In the genomic region with DNA sequence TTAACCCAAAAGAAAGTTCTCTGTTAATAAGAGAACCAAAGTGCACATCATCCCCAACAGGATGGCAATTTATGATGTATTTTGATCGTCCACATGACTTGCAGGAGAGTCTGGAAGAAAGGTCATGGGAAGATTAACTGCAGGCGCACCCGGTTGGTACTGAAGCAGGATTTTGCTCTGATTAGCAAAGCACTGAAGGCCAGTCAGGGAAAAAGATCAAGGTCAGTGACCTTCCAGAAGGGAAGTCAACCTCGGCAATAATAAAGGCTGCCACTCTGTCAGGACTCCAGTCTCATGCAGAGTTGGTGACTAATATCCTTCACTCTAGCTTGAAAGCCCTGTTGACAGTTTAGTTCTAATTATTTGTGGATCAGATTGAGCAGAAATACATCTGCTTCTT, we compare ENCODE assay signal across 1 cellular context.
TF ChIP-seq lines count a peak whose summit lies in the region.

No MANE protein-coding gene starts in this region.

TF ChIP-seq in HepG2, 621 proteins besides CTCF, POLR2A, EP300 and RAD21 (continued from another document):
- TF ChIP-seq HMG20A (CRISPR knock-in tag; IDR thresholded peaks at IDR 0.05; ENCODE audit: borderline replicate concordance) (peak; percentile 67; the same call in 1 of the 2 replicates), RCOR2 (CRISPR knock-in tag; IDR thresholded peaks at IDR 0.05) (0 out of 2 replicates have a peak, but pooled peaks have one; percentile 46), NR2F6 (IDR thresholded peaks at IDR 0.05) (peak; percentile 90), NR2F6 (CRISPR knock-in tag; IDR thresholded peaks at IDR 0.05) (peak; percentile 95), RARA (CRISPR knock-in tag; IDR thresholded peaks at IDR 0.05) (peak; percentile 89), HMG20B (CRISPR knock-in tag; conservative IDR thresholded peaks at IDR 0.05) (0 out of 2 replicates have a peak, but pooled peaks have one; percentile 39), NFIC (IDR thresholded peaks at IDR 0.05; ENCODE audit: low read length) (peak; percentile 53; the same call in 1 of the 2 replicates), REXO4 (CRISPR knock-in tag; IDR thresholded peaks at IDR 0.05; ENCODE audit: borderline replicate concordance) (no peak), NCOA2 (CRISPR knock-in tag; IDR thresholded peaks at IDR 0.05) (peak; percentile 23; the same call in 1 of the 2 replicates), SALL1 (CRISPR knock-in tag; IDR thresholded peaks at IDR 0.05) (peak; percentile 80), FOXO1 (CRISPR knock-in tag; IDR thresholded peaks at IDR 0.05) (peak; percentile 37; the same call in 1 of the 2 replicates), RXRA (CRISPR knock-in tag; IDR thresholded peaks at IDR 0.05) (peak; percentile 55; the same call in 1 of the 2 replicates), HNF4A (CRISPR knock-in tag; IDR thresholded peaks at IDR 0.05) (peak; percentile 79), BCL6 (CRISPR knock-in tag; IDR thresholded peaks at IDR 0.05) (peak; percentile 72), FOXP1 (IDR thresholded peaks at IDR 0.05) (no peak), FOXP1 (CRISPR knock-in tag; IDR thresholded peaks at IDR 0.05) (peak; percentile 38; the same call in 1 of the 2 replicates), ESRRA (CRISPR knock-in tag; IDR thresholded peaks at IDR 0.05; ENCODE audit: low read depth) (peak; percentile 75; the same call in 1 of the 2 replicates), ZNF777 (CRISPR knock-in tag; IDR thresholded peaks at IDR 0.05) (no peak), IRF2 (CRISPR knock-in tag; IDR thresholded peaks at IDR 0.05) (0 out of 2 replicates have a peak, but pooled peaks have one; percentile 25), GFI1 (CRISPR knock-in tag; IDR thresholded peaks at IDR 0.05; ENCODE audit: borderline replicate concordance) (0 out of 2 replicates have a peak, but pooled peaks have one; percentile 59), GABPB1 (CRISPR knock-in tag; IDR thresholded peaks at IDR 0.05) (0 out of 2 replicates have a peak, but pooled peaks have one; percentile 16), ATAD3A (CRISPR knock-in tag; IDR thresholded peaks at IDR 0.05) (no peak), TCF12 (IDR thresholded peaks at IDR 0.05) (no peak), TCF12 (CRISPR knock-in tag; IDR thresholded peaks at IDR 0.05) (no peak), TEAD3 (CRISPR knock-in tag; optimal IDR thresholded peaks at IDR 0.05; ENCODE audit: borderline replicate concordance) (peak; percentile 48), PITX1 (CRISPR knock-in tag; IDR thresholded peaks at IDR 0.05) (peak; percentile 68), MED1 (CRISPR knock-in tag; IDR thresholded peaks at IDR 0.05) (0 out of 2 replicates have a peak, but pooled peaks have one; percentile 42)
- TF ChIP-seq, protein P1, sequence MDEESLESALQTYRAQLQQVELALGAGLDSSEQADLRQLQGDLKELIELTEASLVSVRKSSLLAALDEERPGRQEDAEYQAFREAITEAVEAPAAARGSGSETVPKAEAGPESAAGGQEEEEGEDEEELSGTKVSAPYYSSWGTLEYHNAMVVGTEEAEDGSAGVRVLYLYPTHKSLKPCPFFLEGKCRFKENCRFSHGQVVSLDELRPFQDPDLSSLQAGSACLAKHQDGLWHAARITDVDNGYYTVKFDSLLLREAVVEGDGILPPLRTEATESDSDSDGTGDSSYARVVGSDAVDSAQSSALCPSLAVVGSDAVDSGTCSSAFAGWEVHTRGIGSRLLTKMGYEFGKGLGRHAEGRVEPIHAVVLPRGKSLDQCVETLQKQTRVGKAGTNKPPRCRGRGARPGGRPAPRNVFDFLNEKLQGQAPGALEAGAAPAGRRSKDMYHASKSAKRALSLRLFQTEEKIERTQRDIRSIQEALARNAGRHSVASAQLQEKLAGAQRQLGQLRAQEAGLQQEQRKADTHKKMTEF (CRISPR knock-in tag; IDR thresholded peaks at IDR 0.05): peak; percentile 53; the same call in 1 of the 2 replicates
- TF ChIP-seq, protein P2, sequence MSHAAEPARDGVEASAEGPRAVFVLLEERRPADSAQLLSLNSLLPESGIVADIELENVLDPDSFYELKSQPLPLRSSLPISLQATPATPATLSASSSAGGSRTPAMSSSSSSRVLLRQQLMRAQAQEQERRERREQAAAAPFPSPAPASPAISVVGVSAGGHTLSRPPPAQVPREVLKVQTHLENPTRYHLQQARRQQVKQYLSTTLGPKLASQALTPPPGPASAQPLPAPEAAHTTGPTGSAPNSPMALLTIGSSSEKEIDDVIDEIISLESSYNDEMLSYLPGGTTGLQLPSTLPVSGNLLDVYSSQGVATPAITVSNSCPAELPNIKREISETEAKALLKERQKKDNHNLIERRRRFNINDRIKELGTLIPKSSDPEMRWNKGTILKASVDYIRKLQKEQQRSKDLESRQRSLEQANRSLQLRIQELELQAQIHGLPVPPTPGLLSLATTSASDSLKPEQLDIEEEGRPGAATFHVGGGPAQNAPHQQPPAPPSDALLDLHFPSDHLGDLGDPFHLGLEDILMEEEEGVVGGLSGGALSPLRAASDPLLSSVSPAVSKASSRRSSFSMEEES (CRISPR knock-in tag; IDR thresholded peaks at IDR 0.05): peak; percentile 44; the same call in 1 of the 2 replicates
- TF ChIP-seq, protein P3, sequence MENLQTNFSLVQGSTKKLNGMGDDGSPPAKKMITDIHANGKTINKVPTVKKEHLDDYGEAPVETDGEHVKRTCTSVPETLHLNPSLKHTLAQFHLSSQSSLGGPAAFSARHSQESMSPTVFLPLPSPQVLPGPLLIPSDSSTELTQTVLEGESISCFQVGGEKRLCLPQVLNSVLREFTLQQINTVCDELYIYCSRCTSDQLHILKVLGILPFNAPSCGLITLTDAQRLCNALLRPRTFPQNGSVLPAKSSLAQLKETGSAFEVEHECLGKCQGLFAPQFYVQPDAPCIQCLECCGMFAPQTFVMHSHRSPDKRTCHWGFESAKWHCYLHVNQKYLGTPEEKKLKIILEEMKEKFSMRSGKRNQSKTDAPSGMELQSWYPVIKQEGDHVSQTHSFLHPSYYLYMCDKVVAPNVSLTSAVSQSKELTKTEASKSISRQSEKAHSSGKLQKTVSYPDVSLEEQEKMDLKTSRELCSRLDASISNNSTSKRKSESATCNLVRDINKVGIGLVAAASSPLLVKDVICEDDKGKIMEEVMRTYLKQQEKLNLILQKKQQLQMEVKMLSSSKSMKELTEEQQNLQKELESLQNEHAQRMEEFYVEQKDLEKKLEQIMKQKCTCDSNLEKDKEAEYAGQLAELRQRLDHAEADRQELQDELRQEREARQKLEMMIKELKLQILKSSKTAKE (CRISPR knock-in tag; IDR thresholded peaks at IDR 0.05; ENCODE audit: borderline replicate concordance): peak; percentile 39; the same call in 1 of the 2 replicates
- TF ChIP-seq, protein P4, sequence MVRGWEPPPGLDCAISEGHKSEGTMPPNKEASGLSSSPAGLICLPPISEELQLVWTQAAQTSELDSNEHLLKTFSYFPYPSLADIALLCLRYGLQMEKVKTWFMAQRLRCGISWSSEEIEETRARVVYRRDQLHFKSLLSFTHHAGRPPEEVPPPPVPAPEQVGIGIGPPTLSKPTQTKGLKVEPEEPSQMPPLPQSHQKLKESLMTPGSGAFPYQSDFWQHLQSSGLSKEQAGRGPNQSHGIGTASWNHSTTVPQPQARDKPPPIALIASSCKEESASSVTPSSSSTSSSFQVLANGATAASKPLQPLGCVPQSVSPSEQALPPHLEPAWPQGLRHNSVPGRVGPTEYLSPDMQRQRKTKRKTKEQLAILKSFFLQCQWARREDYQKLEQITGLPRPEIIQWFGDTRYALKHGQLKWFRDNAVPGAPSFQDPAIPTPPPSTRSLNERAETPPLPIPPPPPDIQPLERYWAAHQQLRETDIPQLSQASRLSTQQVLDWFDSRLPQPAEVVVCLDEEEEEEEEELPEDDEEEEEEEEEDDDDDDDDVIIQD (CRISPR knock-in tag; IDR thresholded peaks at IDR 0.05; ENCODE audit: low read depth): peak; percentile 59; the same call in 1 of the 2 replicates
- TF ChIP-seq, protein P5, sequence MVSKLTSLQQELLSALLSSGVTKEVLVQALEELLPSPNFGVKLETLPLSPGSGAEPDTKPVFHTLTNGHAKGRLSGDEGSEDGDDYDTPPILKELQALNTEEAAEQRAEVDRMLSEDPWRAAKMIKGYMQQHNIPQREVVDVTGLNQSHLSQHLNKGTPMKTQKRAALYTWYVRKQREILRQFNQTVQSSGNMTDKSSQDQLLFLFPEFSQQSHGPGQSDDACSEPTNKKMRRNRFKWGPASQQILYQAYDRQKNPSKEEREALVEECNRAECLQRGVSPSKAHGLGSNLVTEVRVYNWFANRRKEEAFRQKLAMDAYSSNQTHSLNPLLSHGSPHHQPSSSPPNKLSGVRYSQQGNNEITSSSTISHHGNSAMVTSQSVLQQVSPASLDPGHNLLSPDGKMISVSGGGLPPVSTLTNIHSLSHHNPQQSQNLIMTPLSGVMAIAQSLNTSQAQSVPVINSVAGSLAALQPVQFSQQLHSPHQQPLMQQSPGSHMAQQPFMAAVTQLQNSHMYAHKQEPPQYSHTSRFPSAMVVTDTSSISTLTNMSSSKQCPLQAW (CRISPR knock-in tag; IDR thresholded peaks at IDR 0.05): 0 out of 2 replicates have a peak, but pooled peaks have one; percentile 22
TF ChIP-seq in HepG2: peak in this region for 55.
